ENCODE assay signal across 26 cellular contexts in the genomic region with DNA sequence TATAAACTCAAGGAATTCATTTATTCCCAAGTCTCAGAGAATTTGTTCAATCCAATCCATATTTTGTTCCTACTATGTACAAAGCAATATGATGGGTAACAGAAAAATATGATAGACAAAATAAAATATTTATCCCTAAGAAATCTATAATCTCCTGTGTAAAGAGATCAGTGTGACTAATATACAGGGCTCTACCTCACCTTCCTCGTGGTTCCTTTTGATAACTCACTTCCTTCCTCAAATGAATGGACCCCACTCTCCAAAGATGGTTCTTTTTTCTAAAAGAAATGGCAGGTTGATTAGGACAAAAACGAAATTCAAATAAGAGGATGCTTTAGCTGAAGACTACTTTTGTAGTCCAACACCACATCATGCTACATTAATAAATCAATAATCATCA.
"Had no signal": no experiment of that assay in that cellular context is flagged by ENCODE, and none has a peak within 500 bp of the region (broad histone marks: within the 10 kb centered on the region; RNA-seq: fewer than 3 reads in every experiment).

No MANE protein-coding gene starts in this region.

- H3K4me3 ChIP-seq: breast epithelium, Peyer's patch had no signal

- DNase-seq: activated CD4-positive, alpha-beta T cell treated with anti-CD3 and anti-CD28 coated beads for 4 hours; activated CD8-positive, alpha-beta memory T cell treated with anti-CD3 and anti-CD28 coated beads, Interleukin-2, amount 50 U/mL, for 4 hours; activated CD8-positive, alpha-beta T cell treated with anti-CD3 and anti-CD28 coated beads for 36 hours; activated gamma-delta T cell treated with Interleukin-2 at 50 U/mL for 16 hours; activated naive CD4-positive, alpha-beta T cell treated with anti-CD3 and anti-CD28 coated beads, Interleukin-2, amount 10 ng/mL, durations not matched to agents 7 days and 5 days; activated naive CD8-positive, alpha-beta T cell treated with anti-CD3 and anti-CD28 coated beads for 36 hours; activated T-cell treated with anti-CD3 and anti-CD28 coated beads, Interleukin-2, amount 50 U/mL, for 72 hours; anterior cingulate cortex; central memory CD4-positive, alpha-beta T cell; Karpas-422; MV-4-11; NCI-H1092 treated with DMSO at 0.1 percent for 48 hours; NCI-H1436; NCI-H1694 treated with DMSO at 0.1 percent for 48 hours; NCI-H2029 treated with DMSO at 0.1 percent for 48 hours; NCI-H510A treated with DMSO at 0.1 percent for 48 hours; NCI-H69; NK-92 treated with Interleukin-12 subunit alpha and Interleukin-12 subunit beta, amount 100 ng/mL, for 24 hours; Peyer's patch; SHP77; T1000 had no signal

- H3K9me3 Mint-ChIP-seq: activated CD8-positive, alpha-beta T cell treated with anti-CD3 and anti-CD28 coated beads for 36 hours; activated naive CD4-positive, alpha-beta T cell treated with anti-CD3 and anti-CD28 coated beads, Interleukin-2, amount 10 ng/mL, durations not matched to agents 7 days and 5 days; activated naive CD8-positive, alpha-beta T cell treated with anti-CD3 and anti-CD28 coated beads for 36 hours; activated T-cell treated with anti-CD3 and anti-CD28 coated beads, Interleukin-2, amount 50 U/mL, for 72 hours; activated T-helper 2 cell treated with anti-CD3 and anti-CD28 coated beads, Interferon-gamma antibody, Interleukin-2, Interleukin-4, amounts not matched to agents 10 μg/mL and 5 μg/mL and 100 μg/mL, durations not matched to agents 14 hours and 24 hours and 36 hours; T-helper 1 cell treated with Interleukin-12 subunit alpha and Interleukin-12 subunit beta and Interleukin-4 antibody, amounts not matched to agents 30 μg/mL and 1 μg/mL, for 36 hours had no signal

- H3K4me3 Mint-ChIP-seq: activated CD8-positive, alpha-beta T cell treated with anti-CD3 and anti-CD28 coated beads for 36 hours; activated naive CD4-positive, alpha-beta T cell treated with anti-CD3 and anti-CD28 coated beads, Interleukin-2, amount 10 ng/mL, durations not matched to agents 7 days and 5 days; activated naive CD8-positive, alpha-beta T cell treated with anti-CD3 and anti-CD28 coated beads for 36 hours; activated T-cell treated with anti-CD3 and anti-CD28 coated beads, Interleukin-2, amount 50 U/mL, for 72 hours; T-helper 1 cell treated with Interleukin-12 subunit alpha and Interleukin-12 subunit beta and Interleukin-4 antibody, amounts not matched to agents 30 μg/mL and 1 μg/mL, for 36 hours had no signal

- H3K27ac ChIP-seq: breast epithelium, Peyer's patch had no signal

- H3K27me3 ChIP-seq: breast epithelium, Peyer's patch had no signal

- H3K27ac Mint-ChIP-seq: activated CD8-positive, alpha-beta T cell treated with anti-CD3 and anti-CD28 coated beads for 36 hours; activated naive CD4-positive, alpha-beta T cell treated with anti-CD3 and anti-CD28 coated beads, Interleukin-2, amount 10 ng/mL, durations not matched to agents 7 days and 5 days; activated naive CD8-positive, alpha-beta T cell treated with anti-CD3 and anti-CD28 coated beads for 36 hours; activated T-cell treated with anti-CD3 and anti-CD28 coated beads, Interleukin-2, amount 50 U/mL, for 72 hours; activated T-helper 2 cell treated with anti-CD3 and anti-CD28 coated beads, Interferon-gamma antibody, Interleukin-2, Interleukin-4, amounts not matched to agents 10 μg/mL and 5 μg/mL and 100 μg/mL, durations not matched to agents 14 hours and 24 hours and 36 hours had no signal

- H3K9me3 ChIP-seq: breast epithelium, Peyer's patch had no signal

- FAIRE-seq: TTC549 had no signal

- H3K4me1 ChIP-seq: breast epithelium, Peyer's patch had no signal

- H3K36me3 ChIP-seq: breast epithelium, Peyer's patch had no signal

- H3K27me3 Mint-ChIP-seq: activated CD8-positive, alpha-beta T cell treated with anti-CD3 and anti-CD28 coated beads for 36 hours; activated naive CD4-positive, alpha-beta T cell treated with anti-CD3 and anti-CD28 coated beads, Interleukin-2, amount 10 ng/mL, durations not matched to agents 7 days and 5 days; activated naive CD8-positive, alpha-beta T cell treated with anti-CD3 and anti-CD28 coated beads for 36 hours had no signal

- ATAC-seq: activated CD4-positive, CD25-positive, alpha-beta regulatory T cell treated with anti-CD3 and anti-CD28 coated beads, Interleukin-2, amount 50 U/mL, for 24 hours; activated CD8-positive, alpha-beta T cell treated with anti-CD3 and anti-CD28 coated beads for 36 hours; activated T-cell treated with anti-CD3 and anti-CD28 coated beads, Interleukin-2, amount 50 U/mL, for 72 hours had no signal
